Comparison of ENCODE assay signal across 14 cellular contexts in genomic region chr1:177432897-177433296, GRCh38.
A peak's percentile ranks its signal among the peaks of the same experiment; 100 is the strongest.
DNase-seq lines count a peak whose midpoint lies in the region; ATAC-seq, FAIRE-seq and TF ChIP-seq lines count a peak whose summit lies in the region.
"Had no signal": no experiment of that assay in that cellular context is flagged by ENCODE, and none has a peak within 500 bp of the region (broad histone marks: within the 10 kb centered on the region; RNA-seq: fewer than 3 reads in every experiment).

No MANE protein-coding gene starts in this region.

- no peaks in the 10 kb centered on the region for H3K9me1 ChIP-seq in keratinocyte (ENCODE audit: control insufficient read depth, extremely low read depth, insufficient read depth, low read length)

- no peak overlapping the region for H3K4me3 ChIP-seq in keratinocyte (ENCODE audit: control insufficient read depth in 2 of 3, extremely low read depth in 1 of 3, insufficient read depth in 2 of 3, low read depth in 1 of 3, low read length in 3 of 3)
- no peak overlapping the region for H3K4me3 ChIP-seq in lower leg skin (ENCODE audit: low read depth, poor library complexity, severe bottlenecking)
- H3K4me3 ChIP-seq: cardiac muscle cell, SJSA1 had no signal

- CTCF ChIA-PET in Calu3 (lab: Charles Lee), result interaction anchor here (0.6 to 1.2 kb wide), 2 partner anchors 10 to 113 kb away, joined by 3 to 4 read pairs; no protein-coding TSS in a partner anchor

- intact Hi-C loops in Calu3 (cut with micrococcal nuclease; ENCODE audit: unreplicated experiment) (no loop called here), lower leg skin (cut with DNase I; ENCODE audit: low total_unique reads) (no loop called here), sciatic nerve (cut with DNase I) (no loop called here)

- no peaks in the 10 kb centered on the region for H3K27me3 ChIP-seq in keratinocyte (ENCODE audit: control insufficient read depth, extremely low read depth, insufficient read depth, low read length)
- H3K27me3 ChIP-seq: SJSA1 had no signal

- peaks cover 62% of the 10 kb centered on the region for H3K27me3 Mint-ChIP-seq in Calu3 (ENCODE audit: unreplicated experiment)

- no peak overlapping the region for H3K4me3 Mint-ChIP-seq in Calu3 (ENCODE audit: low read depth, unreplicated experiment)

- FAIRE-seq in keratinocyte (lab: Jason Lieb, UNC), result no peak
- FAIRE-seq: D721Med had no signal

- H3K79me2 ChIP-seq in keratinocyte (ENCODE audit: control insufficient read depth, insufficient read depth, low read length), result no peaks in the 10 kb centered on the region

- BruUV-seq in Calu3 (replicated peaks; lab: Mats Ljungman, UMichigan), result no TSS peak

- H3K27ac ChIP-seq in keratinocyte (ENCODE audit: control insufficient read depth, insufficient read depth, low read length), result no peak overlapping the region
- H3K27ac ChIP-seq: cardiac muscle cell, SJSA1 had no signal

- dilution Hi-C loops in keratinocyte (cut with MboI; ENCODE audit: extremely low pct_ligation_motif_present, low sequenced_read_pairs), result no loop called here

- no peaks in the 10 kb centered on the region for H3K9me3 ChIP-seq in keratinocyte (ENCODE audit: control insufficient read depth, low read depth, low read length)
- H3K9me3 ChIP-seq: SJSA1 had no signal

- no peaks in the 10 kb centered on the region for H3K4me1 Mint-ChIP-seq in Calu3 (ENCODE audit: low read depth, unreplicated experiment)

- no peak overlapping the region for H3K9ac ChIP-seq in keratinocyte (ENCODE audit: control insufficient read depth, extremely low read depth, insufficient read depth, low read length)

- no peak for TF ChIP-seq POLR2A in lower leg skin (IDR thresholded peaks at IDR 0.05)

- no peaks in the 10 kb centered on the region for H3K4me1 ChIP-seq in keratinocyte (ENCODE audit: control insufficient read depth, extremely low read depth, insufficient read depth, low read length)
- H3K4me1 ChIP-seq: SJSA1 had no signal

- no peaks in the 10 kb centered on the region for H3K36me3 ChIP-seq in keratinocyte (ENCODE audit: control insufficient read depth in 2 of 2, extremely low read depth in 1 of 2, insufficient read depth in 2 of 2, low read length in 2 of 2)
- H3K36me3 ChIP-seq: cardiac muscle cell, SJSA1 had no signal

- H4K20me1 ChIP-seq in keratinocyte (ENCODE audit: control insufficient read depth, extremely low read depth, insufficient read depth, low read length), result no peaks in the 10 kb centered on the region

- H2AFZ ChIP-seq in keratinocyte (ENCODE audit: control insufficient read depth, low read length), result no peak overlapping the region

- in situ Hi-C loops in SK-MEL-5 (cut with HindIII; ENCODE audit: low pct_unique_long_range_greater_than_20kb, low sequenced_read_pairs), result no loop called here

- DNase-seq in Calu3 (no peak), HCEC 1CT (peak; percentile 2), SK-MEL-5 (ENCODE audit: low read depth, low spot score) (peak; percentile 18), keratinocyte (ENCODE audit: low read depth, low spot score) (no peak), UCSD-AML1 (lab: John Stamatoyannopoulos, UW; ENCODE audit: unreplicated experiment) (no peak), lower leg skin (ENCODE audit: low spot score in 2 of 2) (no peak), islet precursor cell (no peak), sciatic nerve (ENCODE audit: low spot score) (no peak)
- DNase-seq: erythroblast, NCI-H2171 had no signal

- no peaks in the 10 kb centered on the region for H3K36me3 Mint-ChIP-seq in Calu3 (ENCODE audit: insufficient read depth, unreplicated experiment)

- no peak for ATAC-seq in sciatic nerve
- ATAC-seq: activated CD4-positive, CD25-positive, alpha-beta regulatory T cell treated with anti-CD3 and anti-CD28 coated beads, Interleukin-2, amount 50 U/mL, for 24 hours had no signal

- WGBS in lower leg skin, 2 donors, result 62 to 78% methylated on average over 1 of the region's 1 CpG

- H3K4me2 ChIP-seq in keratinocyte (ENCODE audit: control insufficient read depth, extremely low read depth, insufficient read depth, low read depth, low read length), result no peak overlapping the region

- H3K9me3 Mint-ChIP-seq in Calu3 (ENCODE audit: low read depth, unreplicated experiment), result no peaks in the 10 kb centered on the region

- H3K27ac Mint-ChIP-seq in Calu3 (ENCODE audit: unreplicated experiment), result no peak overlapping the region

- TF ChIP-seq CTCF in Calu3 (IDR thresholded peaks at IDR 0.05; ENCODE audit: unreplicated experiment) (peak; percentile 38), keratinocyte (optimal IDR thresholded peaks at IDR 0.05 in 1 of 3, IDR thresholded peaks at IDR 0.05 in 1 of 3, conservative IDR thresholded peaks at IDR 0.05 in 1 of 3; ENCODE audit: extremely low read depth in 1 of 3, insufficient read depth in 2 of 3, low read length in 3 of 3) (peak; percentile 12 to 28 (median 17)), lower leg skin (IDR thresholded peaks at IDR 0.05) (no peak)

Comparison
In these comparisons a context has a peak if more than half of its experiments do, and no peak if none do; other contexts are left out.
1. DNase-seq: peak in HCEC 1CT (single experiment) and SK-MEL-5 (single experiment); none in Calu3 (single experiment), keratinocyte (single experiment), UCSD-AML1 (single experiment), lower leg skin (0 of 2), islet precursor cell (single experiment) and sciatic nerve (single experiment).
2. CTCF ChIP-seq: peak in Calu3 (single experiment) and keratinocyte (3 of 3); none in lower leg skin (0 of 3).